1 cellular context compared by ENCODE assay signal in genomic region chr3:42855219-42855546, GRCh38.
TF ChIP-seq lines count a peak whose summit lies in the region.

No MANE protein-coding gene starts in this region.

TF ChIP-seq in HepG2, 621 proteins besides CTCF, POLR2A, EP300 and RAD21 (continues in another document):
- TF ChIP-seq TFAP4 (IDR thresholded peaks at IDR 0.05; ENCODE audit: borderline replicate concordance, low read depth) (peak; percentile 82), MED8 (CRISPR knock-in tag; IDR thresholded peaks at IDR 0.05; ENCODE audit: insufficient replicate concordance) (no peak), MXD4 (CRISPR knock-in tag; IDR thresholded peaks at IDR 0.05) (peak; percentile 24; the same call in 1 of the 2 replicates), FIP1L1 (IDR thresholded peaks at IDR 0.05; ENCODE audit: borderline replicate concordance, insufficient read depth, low read depth, low read length) (no peak), KMT2A (CRISPR knock-in tag; IDR thresholded peaks at IDR 0.05) (no peak), KDM2A (CRISPR knock-in tag; IDR thresholded peaks at IDR 0.05; ENCODE audit: borderline replicate concordance, low read depth) (no peak), ZC3H13 (CRISPR knock-in tag; IDR thresholded peaks at IDR 0.05) (0 out of 2 replicates have a peak, but pooled peaks have one; percentile 21), ZNF350 (CRISPR knock-in tag; IDR thresholded peaks at IDR 0.05; ENCODE audit: borderline replicate concordance, low read depth) (peak; percentile 1; the same call in 1 of the 2 replicates), ZNF639 (CRISPR knock-in tag; conservative IDR thresholded peaks at IDR 0.05) (no peak), ARID2 (CRISPR knock-in tag; IDR thresholded peaks at IDR 0.05; ENCODE audit: borderline replicate concordance) (0 out of 2 replicates have a peak, but pooled peaks have one; percentile 71), RFX3 (CRISPR knock-in tag; IDR thresholded peaks at IDR 0.05) (no peak), PHF5A (CRISPR knock-in tag; IDR thresholded peaks at IDR 0.05; ENCODE audit: low read depth, unreplicated experiment) (peak; percentile 19), ZNF318 (CRISPR knock-in tag; IDR thresholded peaks at IDR 0.05) (0 out of 2 replicates have a peak, but pooled peaks have one; percentile 19), ZNF770 (CRISPR knock-in tag; IDR thresholded peaks at IDR 0.05) (no peak), MYC (CRISPR knock-in tag; IDR thresholded peaks at IDR 0.05; ENCODE audit: borderline replicate concordance) (no peak), KDM5A (IDR thresholded peaks at IDR 0.05; ENCODE audit: borderline replicate concordance, low read length) (0 out of 2 replicates have a peak, but pooled peaks have one; percentile 29), ZNF143 (CRISPR knock-in tag; IDR thresholded peaks at IDR 0.05) (0 out of 2 replicates have a peak, but pooled peaks have one; percentile 20), SKI (IDR thresholded peaks at IDR 0.05; ENCODE audit: partially characterized antibody) (no peak), MTA1 (CRISPR knock-in tag; IDR thresholded peaks at IDR 0.05; ENCODE audit: borderline replicate concordance) (no peak), DMTF1 (CRISPR knock-in tag; IDR thresholded peaks at IDR 0.05) (no peak), ZSCAN20 (CRISPR knock-in tag; IDR thresholded peaks at IDR 0.05; ENCODE audit: borderline replicate concordance) (no peak), DR1 (CRISPR knock-in tag; IDR thresholded peaks at IDR 0.05) (no peak; the same call in 1 of the 2 replicates), EZH2 (conservative IDR thresholded peaks at IDR 0.05; ENCODE audit: low read depth, low read length) (no peak), ZNF256 (CRISPR knock-in tag; conservative IDR thresholded peaks at IDR 0.05) (no peak)
- TF ChIP-seq, protein P1, sequence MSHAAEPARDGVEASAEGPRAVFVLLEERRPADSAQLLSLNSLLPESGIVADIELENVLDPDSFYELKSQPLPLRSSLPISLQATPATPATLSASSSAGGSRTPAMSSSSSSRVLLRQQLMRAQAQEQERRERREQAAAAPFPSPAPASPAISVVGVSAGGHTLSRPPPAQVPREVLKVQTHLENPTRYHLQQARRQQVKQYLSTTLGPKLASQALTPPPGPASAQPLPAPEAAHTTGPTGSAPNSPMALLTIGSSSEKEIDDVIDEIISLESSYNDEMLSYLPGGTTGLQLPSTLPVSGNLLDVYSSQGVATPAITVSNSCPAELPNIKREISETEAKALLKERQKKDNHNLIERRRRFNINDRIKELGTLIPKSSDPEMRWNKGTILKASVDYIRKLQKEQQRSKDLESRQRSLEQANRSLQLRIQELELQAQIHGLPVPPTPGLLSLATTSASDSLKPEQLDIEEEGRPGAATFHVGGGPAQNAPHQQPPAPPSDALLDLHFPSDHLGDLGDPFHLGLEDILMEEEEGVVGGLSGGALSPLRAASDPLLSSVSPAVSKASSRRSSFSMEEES (CRISPR knock-in tag; IDR thresholded peaks at IDR 0.05) = no peak
- TF ChIP-seq, protein P2, sequence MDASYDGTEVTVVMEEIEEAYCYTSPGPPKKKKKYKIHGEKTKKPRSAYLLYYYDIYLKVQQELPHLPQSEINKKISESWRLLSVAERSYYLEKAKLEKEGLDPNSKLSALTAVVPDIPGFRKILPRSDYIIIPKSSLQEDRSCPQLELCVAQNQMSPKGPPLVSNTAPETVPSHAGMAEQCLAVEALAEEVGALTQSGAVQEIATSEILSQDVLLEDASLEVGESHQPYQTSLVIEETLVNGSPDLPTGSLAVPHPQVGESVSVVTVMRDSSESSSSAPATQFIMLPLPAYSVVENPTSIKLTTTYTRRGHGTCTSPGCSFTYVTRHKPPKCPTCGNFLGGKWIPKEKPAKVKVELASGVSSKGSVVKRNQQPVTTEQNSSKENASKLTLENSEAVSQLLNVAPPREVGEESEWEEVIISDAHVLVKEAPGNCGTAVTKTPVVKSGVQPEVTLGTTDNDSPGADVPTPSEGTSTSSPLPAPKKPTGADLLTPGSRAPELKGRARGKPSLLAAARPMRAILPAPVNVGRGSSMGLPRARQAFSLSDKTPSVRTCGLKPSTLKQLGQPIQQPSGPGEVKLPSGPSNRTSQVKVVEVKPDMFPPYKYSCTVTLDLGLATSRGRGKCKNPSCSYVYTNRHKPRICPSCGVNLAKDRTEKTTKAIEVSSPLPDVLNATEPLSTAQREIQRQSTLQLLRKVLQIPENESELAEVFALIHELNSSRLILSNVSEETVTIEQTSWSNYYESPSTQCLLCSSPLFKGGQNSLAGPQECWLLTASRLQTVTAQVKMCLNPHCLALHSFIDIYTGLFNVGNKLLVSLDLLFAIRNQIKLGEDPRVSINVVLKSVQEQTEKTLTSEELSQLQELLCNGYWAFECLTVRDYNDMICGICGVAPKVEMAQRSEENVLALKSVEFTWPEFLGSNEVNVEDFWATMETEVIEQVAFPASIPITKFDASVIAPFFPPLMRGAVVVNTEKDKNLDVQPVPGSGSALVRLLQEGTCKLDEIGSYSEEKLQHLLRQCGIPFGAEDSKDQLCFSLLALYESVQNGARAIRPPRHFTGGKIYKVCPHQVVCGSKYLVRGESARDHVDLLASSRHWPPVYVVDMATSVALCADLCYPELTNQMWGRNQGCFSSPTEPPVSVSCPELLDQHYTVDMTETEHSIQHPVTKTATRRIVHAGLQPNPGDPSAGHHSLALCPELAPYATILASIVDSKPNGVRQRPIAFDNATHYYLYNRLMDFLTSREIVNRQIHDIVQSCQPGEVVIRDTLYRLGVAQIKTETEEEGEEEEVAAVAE (CRISPR knock-in tag; IDR thresholded peaks at IDR 0.05; ENCODE audit: borderline replicate concordance) = no peak
